In genomic region chr6:35295521-35296315, GRCh38 we compare ENCODE assay signal across 17 cellular contexts.
"Had no signal": no experiment of that assay in that cellular context is flagged by ENCODE, and none has a peak within 500 bp of the region (broad histone marks: within the 10 kb centered on the region; RNA-seq: fewer than 3 reads in every experiment).

No MANE protein-coding gene starts in this region.

- ATAC-seq: left lobe of liver, WTC11 had no signal

- H3K36me3 ChIP-seq: ovary had no signal

- H3K4me3 ChIP-seq: ascending aorta, gastrocnemius medialis, heart right ventricle, ovary, skin epidermis, tibial artery, vagina had no signal

- H3K27me3 ChIP-seq: ascending aorta, gastrocnemius medialis, heart right ventricle, ovary, tibial artery, vagina had no signal

- H3K27me3 Mint-ChIP-seq: activated CD4-positive, alpha-beta T cell treated with anti-CD3 and anti-CD28 coated beads, Interleukin-2, amount 10 ng/mL, durations not matched to agents 24 days and 14 days; activated naive CD8-positive, alpha-beta T cell had no signal

- H3K27ac Mint-ChIP-seq: activated naive CD8-positive, alpha-beta T cell; WTC11 had no signal

- H3K9me3 ChIP-seq: ascending aorta, gastrocnemius medialis, heart right ventricle, ovary, tibial artery, vagina had no signal

- H3K9me3 Mint-ChIP-seq: activated CD4-positive, alpha-beta T cell treated with anti-CD3 and anti-CD28 coated beads, Interleukin-2, amount 10 ng/mL, durations not matched to agents 24 days and 14 days; WTC11 had no signal

- DNase-seq: activated CD4-positive, alpha-beta T cell treated with anti-CD3 and anti-CD28 coated beads, Interleukin-2, amount 10 ng/mL, durations not matched to agents 24 days and 14 days; activated gamma-delta T cell; activated T-cell treated with anti-CD3 and anti-CD28 coated beads, Interleukin-2, amount 50 U/mL, for 1 hour; effector memory CD4-positive, alpha-beta T cell; mesenchymal stem cell; stimulated activated CD4-positive, alpha-beta T cell treated with anti-CD3 and anti-CD28 coated beads, Interleukin-4, amount 100 ng/mL, for 4 hours; T-helper 1 cell had no signal

- H3K4me3 Mint-ChIP-seq: activated CD4-positive, alpha-beta T cell treated with anti-CD3 and anti-CD28 coated beads, Interleukin-2, amount 10 ng/mL, durations not matched to agents 24 days and 14 days; activated naive CD8-positive, alpha-beta T cell; WTC11 had no signal

- H3K27ac ChIP-seq: ascending aorta, heart right ventricle, ovary, skin epidermis, tibial artery had no signal
